In genomic region chr2:186017278-186017677, GRCh38 we compare ENCODE assay signal across 31 cellular contexts.
"Had no signal": no experiment of that assay in that cellular context is flagged by ENCODE, and none has a peak within 500 bp of the region (broad histone marks: within the 10 kb centered on the region; RNA-seq: fewer than 3 reads in every experiment).

No MANE protein-coding gene starts in this region.

- H3K27me3 ChIP-seq: MG63, SJCRH30 had no signal

- H3K27ac ChIP-seq: SJCRH30, SK-N-MC, WERI-Rb-1 had no signal

- H3K4me3 ChIP-seq: MG63, SJCRH30, SK-N-MC had no signal

- H3K36me3 ChIP-seq: MG63, SJCRH30, WERI-Rb-1 had no signal

- DNase-seq: activated CD4-positive, alpha-beta memory T cell treated with anti-CD3 and anti-CD28 coated beads, Interleukin-2, amount 10 ng/mL, durations not matched to agents 7 days and 5 days; activated CD4-positive, alpha-beta T cell treated with anti-CD3 and anti-CD28 coated beads for 1 hour; activated CD4-positive, alpha-beta T cell treated with anti-CD3 and anti-CD28 coated beads for 48 hours; activated CD4-positive, CD25-positive, alpha-beta regulatory T cell; activated CD8-positive, alpha-beta memory T cell treated with anti-CD3 and anti-CD28 coated beads for 24 hours; activated CD8-positive, alpha-beta memory T cell treated with anti-CD3 and anti-CD28 coated beads, Interleukin-2, amount 10 ng/mL, durations not matched to agents 7 days and 5 days; activated CD8-positive, alpha-beta memory T cell treated with anti-CD3 and anti-CD28 coated beads, Interleukin-2, amount 50 U/mL, for 48 hours; activated effector memory CD4-positive, alpha-beta T cell treated with Interleukin-2 at 50 U/mL for 16 hours; activated naive CD4-positive, alpha-beta T cell treated with anti-CD3 and anti-CD28 coated beads, Interleukin-2, amount 10 ng/mL, durations not matched to agents 7 days and 5 days; activated naive CD8-positive, alpha-beta T cell treated with anti-CD3 and anti-CD28 coated beads, Interleukin-2, amount 50 U/mL, for 24 hours; activated T-cell treated with anti-CD3 and anti-CD28 coated beads, Interleukin-2, amount 50 U/mL, for 48 hours; anterior cingulate cortex; caudate nucleus; cerebellar nuclear complex; Kasumi-1; MG63; NCI-H1048; NCI-H1105 treated with DMSO at 0.1 percent for 48 hours; NCI-H1436; NCI-H187; NCI-H2029 treated with DMSO at 0.1 percent for 48 hours; NCI-H2171 treated with DMSO at 0.1 percent for 48 hours; NCI-H345; NCI-H524 treated with DMSO at 0.1 percent for 48 hours; SHP77; SJCRH30; T1000 had no signal

- ATAC-seq: activated CD8-positive, alpha-beta memory T cell treated with anti-CD3 and anti-CD28 coated beads, Interleukin-2, amount 10 ng/mL, durations not matched to agents 7 days and 5 days; activated naive CD8-positive, alpha-beta T cell treated with anti-CD3 and anti-CD28 coated beads, Interleukin-2, amount 50 U/mL, for 24 hours; Panc1 had no signal

- H3K4me1 ChIP-seq: SJCRH30 had no signal

- FAIRE-seq: bronchial epithelial cell had no signal
